Comparison of ENCODE assay signal across 9 cellular contexts in genomic region chr1:40818264-40818961, GRCh38. TPM values are rescaled to one million over a fixed set of nuclear protein-coding genes. Genes with fewer than 3 reads are reported as not detected.
DNase-seq lines count a peak whose midpoint lies in the region; ATAC-seq and FAIRE-seq lines count a peak whose summit lies in the region.
"Had no signal": no experiment of that assay in that cellular context is flagged by ENCODE, and none has a peak within 500 bp of the region (broad histone marks: within the 10 kb centered on the region; RNA-seq: fewer than 3 reads in every experiment).

No MANE protein-coding gene starts in this region.

- intact Hi-C loops in left cardiac atrium (cut with DNase I), result no loop called here

- 2 to 7% (median 6%) methylated on average over 46 to 58 of the region's 59 CpGs for WGBS in small intestine, 3 donors

- ATAC-seq in GM21529 (IDR thresholded peaks at IDR 0.05; ENCODE audit: unreplicated experiment) (peak; percentile 86), left cardiac atrium (peak; percentile 89 to 97)

- H3K4me1 ChIP-seq in BLaER1 treated with 17β-estradiol and CSF1 and Interleukin-3, amounts not matched to agents 10 nM and 100 nM, result peaks cover 18 to 49% (median 42%) of the 10 kb centered on the region in 10 experiments
- H3K4me1 ChIP-seq in small intestine (ENCODE audit: control insufficient read depth in 2 of 2, insufficient read depth in 1 of 2, low read depth in 1 of 2, low read length in 1 of 2), result no peaks in the 10 kb centered on the region

- peak overlapping the region; percentile 81 to 98 (median 94) for H3K4me2 ChIP-seq in BLaER1 treated with 17β-estradiol and CSF1 and Interleukin-3, amounts not matched to agents 10 nM and 100 nM

- no peaks in the 10 kb centered on the region for H3K9me3 ChIP-seq in BLaER1 treated with 17β-estradiol and CSF1 and Interleukin-3, amounts not matched to agents 10 nM and 100 nM (replicated peaks in 1 of 11)
- H3K9me3 ChIP-seq in small intestine (ENCODE audit: control insufficient read depth, low read depth), result no peaks in the 10 kb centered on the region

- DNase-seq in NCI-H2029 treated with DMSO at 0.1 percent for 48 hours (lab: John Stamatoyannopoulos, UW), result peak; percentile 87
- DNase-seq in activated T-helper 9 cell treated with anti-CD3 and anti-CD28 coated beads, Interleukin-2, amount 50 U/mL, for 16 hours (ENCODE audit: low read depth), result peak; percentile 74
- peak; percentile 78 for DNase-seq in left cardiac atrium
- DNase-seq in small intestine, result peak; percentile 80
- DNase-seq in NCI-H2171 (lab: John Stamatoyannopoulos, UW), result no peak
- no peak for DNase-seq in mesenteric fat pad (ENCODE audit: low spot score)

- H3K4me3 ChIP-seq in BLaER1 treated with 17β-estradiol and CSF1 and Interleukin-3, amounts not matched to agents 10 nM and 100 nM, result peak overlapping the region; percentile 47 to 75 (median 62)
- peak overlapping the region; percentile 42 for H3K4me3 ChIP-seq in small intestine (ENCODE audit: low read depth in 1 of 2, low read length in 2 of 2)

- H3K9ac ChIP-seq in BLaER1 treated with 17β-estradiol and CSF1 and Interleukin-3, amounts not matched to agents 10 nM and 100 nM, result peak overlapping the region in 9 of 11 experiments; percentile 32 to 75 (median 53); a peak in 17 of 22 replicates

- peak overlapping the region in 5 of 11 experiments; percentile 25 to 75 (median 53); a peak in 8 of 22 replicates for H3K27ac ChIP-seq in BLaER1 treated with 17β-estradiol and CSF1 and Interleukin-3, amounts not matched to agents 10 nM and 100 nM
- H3K27ac ChIP-seq in small intestine (ENCODE audit: low read depth in 1 of 2, low read length in 1 of 2), result no peak overlapping the region

- H3K27me3 ChIP-seq in BLaER1 treated with 17β-estradiol and CSF1 and Interleukin-3, amounts not matched to agents 10 nM and 100 nM, result peaks cover 0 to 18% (median 8%) of the 10 kb centered on the region in 11 experiments; a peak in 12 of 22 replicates
- H3K27me3 ChIP-seq in small intestine (ENCODE audit: control insufficient read depth in 2 of 2, insufficient read depth in 2 of 2, low read length in 2 of 2), result peaks cover 0 to 2% of the 10 kb centered on the region in 2 donors

- no peak for FAIRE-seq in small intestine (lab: Jason Lieb, UNC)

- no peaks in the 10 kb centered on the region for H3K36me3 ChIP-seq in BLaER1 treated with 17β-estradiol and CSF1 and Interleukin-3, amounts not matched to agents 10 nM and 100 nM
- H3K36me3 ChIP-seq in small intestine (ENCODE audit: control insufficient read depth in 2 of 2, insufficient read depth in 2 of 2, low read length in 2 of 2), result no peaks in the 10 kb centered on the region

- peaks cover 0 to 3% (median 0%) of the 10 kb centered on the region in 11 experiments; a peak in 2 of 22 replicates for H4K20me1 ChIP-seq in BLaER1 treated with 17β-estradiol and CSF1 and Interleukin-3, amounts not matched to agents 10 nM and 100 nM

RNA-seq across cellular contexts. Expression of gene KCNQ4, which starts 34.8 kb away (rescaled TPM):
- 1 to 10 TPM; 1.3 to 1.4 TPM for total RNA-seq in left cardiac atrium
- polyA plus RNA-seq in small intestine, result 1 to 10 TPM in 2 of 3 donors, under 1 TPM in 1; 0.45 to 1.9 (median 1.4) TPM
- 1.4 TPM for total RNA-seq in mesenteric fat pad
- total RNA-seq: pulmonary artery endothelial cell had no signal

RNA-seq across cellular contexts. Expression of gene CITED4, which starts 43.8 kb away (rescaled TPM):
- total RNA-seq in left cardiac atrium (10 to 100 TPM; 22.9 to 26.5 TPM), mesenteric fat pad (20.6 TPM)
- 1 to 10 TPM in 1 of 3 donors, under 1 TPM in 1, not detected in 1; 0.54 to 2.7 TPM for polyA plus RNA-seq in small intestine

Comparison
In these comparisons a context has a peak if more than half of its experiments do, and no peak if none do; other contexts are left out.
1. DNase-seq: peak in NCI-H2029 treated with DMSO at 0.1 percent for 48 hours (single experiment), activated T-helper 9 cell treated with anti-CD3 and anti-CD28 coated beads, Interleukin-2, amount 50 U/mL, for 16 hours (single experiment), left cardiac atrium (single experiment) and small intestine (single experiment); none in NCI-H2171 (single experiment) and mesenteric fat pad (single experiment).